ENCODE assay signal across 9 cellular contexts in the genomic region with DNA sequence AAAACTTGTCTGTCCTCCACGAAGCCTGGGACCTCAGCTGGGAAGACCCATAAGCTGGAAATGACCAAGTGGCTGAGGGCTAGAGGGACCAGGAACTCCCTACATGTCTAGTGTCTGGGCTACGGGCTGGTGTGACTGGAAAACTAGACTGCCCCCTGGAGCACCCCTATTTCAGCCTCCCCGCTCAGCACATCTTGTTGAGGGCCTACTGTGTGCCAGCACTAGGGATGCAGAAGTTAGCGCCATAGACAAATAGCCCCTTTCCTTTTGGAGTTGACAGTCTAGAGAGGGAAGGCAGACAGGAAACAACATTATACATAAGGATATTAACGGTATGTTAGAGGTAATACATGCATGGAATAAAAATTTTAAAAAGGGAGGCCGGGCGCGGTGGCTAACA.
"Had no signal": no experiment of that assay in that cellular context is flagged by ENCODE, and none has a peak within 500 bp of the region (broad histone marks: within the 10 kb centered on the region; RNA-seq: fewer than 3 reads in every experiment).

No MANE protein-coding gene starts in this region.

- H3K4me3 ChIP-seq: GM23248, HAP-1 had no signal

- H3K9ac ChIP-seq: GM23248 had no signal

- H3K27ac Mint-ChIP-seq: HFFc6 had no signal

- H3K4me3 Mint-ChIP-seq: HFFc6, IgD-negative memory B cell had no signal

- H2AFZ ChIP-seq: GM23248 had no signal

- H3K9me3 ChIP-seq: HAP-1 had no signal

- H3K36me3 ChIP-seq: HAP-1 had no signal

- ATAC-seq: HCT116, HepG2 had no signal

- DNase-seq: GM23248, GOT3, H7, HFFc6 had no signal

- H3K27ac ChIP-seq: GM23248, HL-60 had no signal

- H3K4me1 ChIP-seq: HAP-1 had no signal

- H3K36me3 Mint-ChIP-seq: IgD-negative memory B cell had no signal

- H3K9me3 Mint-ChIP-seq: HFFc6 had no signal

- H3K4me1 Mint-ChIP-seq: IgD-negative memory B cell had no signal
